18 cellular contexts compared by ENCODE assay signal in the genomic region with DNA sequence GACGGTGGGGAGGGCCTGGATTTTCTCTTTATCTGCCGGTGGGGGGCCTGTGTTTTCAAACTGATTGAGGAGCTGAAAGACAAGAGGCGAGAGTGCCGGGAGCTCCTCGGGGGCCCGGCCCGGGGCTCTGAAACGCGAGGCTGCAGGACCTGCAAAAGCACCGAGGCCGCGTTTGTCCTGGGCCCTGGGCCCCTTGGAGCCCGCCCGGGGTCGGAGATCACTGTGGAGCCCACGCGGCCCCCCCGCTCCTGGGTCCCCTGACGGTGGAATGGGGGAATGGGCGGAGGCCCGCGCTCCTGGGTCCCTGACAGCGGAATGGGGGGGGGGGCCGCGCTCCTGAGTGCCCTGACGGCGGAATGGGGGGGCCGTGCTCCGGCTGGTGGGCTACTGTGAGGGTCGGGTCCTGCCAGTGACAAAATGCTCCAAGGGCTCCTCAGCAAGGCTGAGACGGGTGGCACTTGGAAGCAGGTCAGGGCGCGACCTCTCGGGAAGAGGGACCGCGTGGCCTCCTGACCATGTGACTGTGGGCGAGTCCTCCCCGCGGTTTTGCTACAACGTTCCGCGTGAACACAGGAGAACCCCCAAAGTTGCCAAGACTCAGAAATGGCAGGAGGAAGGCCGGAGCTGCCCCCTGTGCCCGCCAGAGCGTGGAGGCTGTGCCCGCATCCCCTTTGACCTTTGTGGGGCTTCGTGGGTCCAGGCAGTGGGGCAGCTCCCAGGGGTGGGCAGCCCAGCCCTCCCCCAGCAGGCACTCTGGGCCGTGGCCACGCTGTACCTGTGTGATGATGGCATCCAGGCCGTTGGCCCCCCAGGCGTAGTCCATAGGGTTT. TPM values are rescaled to one million over a fixed set of nuclear protein-coding genes. Genes with fewer than 3 reads are reported as not detected.
DNase-seq lines count a peak whose midpoint lies in the region; ATAC-seq and TF ChIP-seq lines count a peak whose summit lies in the region.
"Had no signal": no experiment of that assay in that cellular context is flagged by ENCODE, and none has a peak within 500 bp of the region (broad histone marks: within the 10 kb centered on the region; RNA-seq: fewer than 3 reads in every experiment).

No MANE protein-coding gene starts in this region.

- intact Hi-C loops in left cardiac atrium (cut with DNase I), result no loop called here
- intact Hi-C loops in left ventricle myocardium inferior (cut with micrococcal nuclease), result no loop called here

- H3K36me3 ChIP-seq in left ventricle myocardium inferior, result peaks cover 83% of the 10 kb centered on the region
- peaks cover 16 to 74% of the 10 kb centered on the region in 2 donors for H3K36me3 ChIP-seq in neuronal stem cell (replicated peaks in 1 of 2; ENCODE audit: control insufficient read depth in 2 of 2, insufficient read depth in 2 of 2, low read length in 2 of 2)

- no CpG with 5 or more reads among the region's 51 CpGs for WGBS in neuronal stem cell (ENCODE audit: extremely low coverage in 2 of 2, insufficient read length in 2 of 2, insufficient replicate concordance in 1 of 2), 2 donors

- no peak overlapping the region for H2BK12ac ChIP-seq in neuronal stem cell (ENCODE audit: low read length)

- no peaks in the 10 kb centered on the region for H3K4me1 ChIP-seq in left ventricle myocardium inferior
- no peaks in the 10 kb centered on the region for H3K4me1 ChIP-seq in neuronal stem cell (ENCODE audit: control insufficient read depth in 2 of 2, insufficient read depth in 1 of 2, low read depth in 1 of 2, low read length in 2 of 2)
- H3K4me1 ChIP-seq: Caco-2 had no signal

- ATAC-seq in left cardiac atrium (no peak), GM19452 (IDR thresholded peaks at IDR 0.05; ENCODE audit: unreplicated experiment) (no peak), HG03139 (IDR thresholded peaks at IDR 0.05; ENCODE audit: unreplicated experiment) (no peak)

- H3K9me3 ChIP-seq in left ventricle myocardium inferior (replicated peaks) (no peaks in the 10 kb centered on the region), neuronal stem cell (replicated peaks in 1 of 2; ENCODE audit: control insufficient read depth in 2 of 2, insufficient read depth in 1 of 2, low read depth in 1 of 2, low read length in 2 of 2) (no peaks in the 10 kb centered on the region)
- H3K9me3 ChIP-seq: Caco-2 had no signal

- no peak overlapping the region for H3K23ac ChIP-seq in neuronal stem cell (ENCODE audit: low read depth, low read length, poor library complexity)

- no peak overlapping the region for H4K91ac ChIP-seq in neuronal stem cell (ENCODE audit: low read depth, low read length, poor library complexity)

- no peak overlapping the region for H3K4ac ChIP-seq in neuronal stem cell (ENCODE audit: low read length)

- no peak overlapping the region for H3K4me2 ChIP-seq in neuronal stem cell (ENCODE audit: insufficient read depth, low read length, poor library complexity, severe bottlenecking)

- peak overlapping the region; percentile 30 for H3K9ac ChIP-seq in neuronal stem cell (ENCODE audit: low read depth, low read length, poor library complexity)
- H3K9ac ChIP-seq: GM23248 had no signal

- DNase-seq in left cardiac atrium (peak; percentile 19), left ventricle myocardium inferior (no peak), chondrocyte (ENCODE audit: low spot score) (peak; percentile 90), neuronal stem cell (ENCODE audit: low spot score) (no peak), NCI-H2029 (lab: John Stamatoyannopoulos, UW) (no peak)
- DNase-seq: Caco-2, DND-41, GDM1, GM23248, H7 had no signal

- no peak overlapping the region for H3K18ac ChIP-seq in neuronal stem cell (ENCODE audit: low read length)

- no peak overlapping the region for H3K27ac Mint-ChIP-seq in chondrocyte (ENCODE audit: unreplicated experiment)
- H3K27ac Mint-ChIP-seq: CD14-positive monocyte had no signal

- H3K36me3 Mint-ChIP-seq in chondrocyte (ENCODE audit: low read depth), result peaks cover 8% of the 10 kb centered on the region

- no peak overlapping the region for H2AK5ac ChIP-seq in neuronal stem cell (ENCODE audit: low read depth, low read length)

- H3K4me3 Mint-ChIP-seq in chondrocyte (ENCODE audit: unreplicated experiment), result no peak overlapping the region
- H3K4me3 Mint-ChIP-seq: CD14-positive monocyte; CD8-positive, alpha-beta memory T cell had no signal

- H3K4me3 ChIP-seq in left ventricle myocardium inferior (no peak overlapping the region), neuronal stem cell (ENCODE audit: low read length in 2 of 2) (no peak overlapping the region)
- H3K4me3 ChIP-seq: GM23248 had no signal

- H2BK120ac ChIP-seq in neuronal stem cell (ENCODE audit: low read depth, low read length), result no peak overlapping the region

- no peak overlapping the region for H3K14ac ChIP-seq in neuronal stem cell (ENCODE audit: low read length)

- peak overlapping the region; percentile 53 for H2BK5ac ChIP-seq in neuronal stem cell (ENCODE audit: low read length)

- H3K4me1 Mint-ChIP-seq in chondrocyte (ENCODE audit: low read depth), result no peaks in the 10 kb centered on the region
- H3K4me1 Mint-ChIP-seq: CD14-positive monocyte had no signal

- no peaks in the 10 kb centered on the region for H3K27me3 Mint-ChIP-seq in chondrocyte (ENCODE audit: low read depth)
- H3K27me3 Mint-ChIP-seq: CD8-positive, alpha-beta memory T cell had no signal

- H3K27me3 ChIP-seq in left ventricle myocardium inferior (ENCODE audit: low read depth) (no peaks in the 10 kb centered on the region), neuronal stem cell (ENCODE audit: control insufficient read depth in 3 of 3, insufficient read depth in 3 of 3, low read depth in 1 of 3, low read length in 3 of 3) (no peaks in the 10 kb centered on the region)

- H3K27ac ChIP-seq in left ventricle myocardium inferior (replicated peaks) (no peak overlapping the region), neuronal stem cell (replicated peaks; ENCODE audit: low read length) (no peak overlapping the region)
- H3K27ac ChIP-seq: 22Rv1, GM23248 had no signal

- no peaks in the 10 kb centered on the region for H3K9me3 Mint-ChIP-seq in chondrocyte (ENCODE audit: low read depth)
- H3K9me3 Mint-ChIP-seq: CD14-positive monocyte; CD8-positive, alpha-beta memory T cell had no signal

- TF ChIP-seq CTCF in left ventricle myocardium inferior (IDR thresholded peaks at IDR 0.05; ENCODE audit: borderline replicate concordance) (no peak), chondrocyte (IDR thresholded peaks at IDR 0.05) (no peak)

- no peak overlapping the region for H2AFZ ChIP-seq in neuronal stem cell (ENCODE audit: low read length)
- H2AFZ ChIP-seq: GM23248 had no signal

- H4K8ac ChIP-seq in neuronal stem cell (ENCODE audit: low read depth, low read length), result no peak overlapping the region

- no peak overlapping the region for H2BK15ac ChIP-seq in neuronal stem cell (ENCODE audit: low read length)

- H3K79me1 ChIP-seq in neuronal stem cell (ENCODE audit: low read depth, low read length), result peaks cover 30% of the 10 kb centered on the region

RNA-seq across cellular contexts. Expression of a gene that starts 9.4 kb away (rescaled TPM):
- total RNA-seq in left cardiac atrium (under 1 TPM in 1 of 2 donors, not detected in 1; 0.44 TPM), left ventricle myocardium inferior (not detected), chondrocyte (not detected in 3 replicates)
- 0.78 TPM for polyA plus RNA-seq in neuronal stem cell (2013, experiment 1 of 2)
- polyA plus RNA-seq in neuronal stem cell (2013, experiment 2 of 2), result 0.66 TPM
- total RNA-seq: H7, HT1080 had no signal
- polyA plus RNA-seq: CD14-positive monocyte; CD8-positive, alpha-beta memory T cell; GM23248 had no signal

RNA-seq across cellular contexts. Expression of a gene that starts 13.9 kb away (rescaled TPM):
- total RNA-seq in left cardiac atrium, result 10 to 100 TPM; 19.2 to 35.9 TPM
- total RNA-seq in left ventricle myocardium inferior, result 25.5 TPM
- 29.3 to 36.3 TPM (median 29.5 TPM) in 3 replicates for total RNA-seq in chondrocyte
- 59.4 TPM for polyA plus RNA-seq in neuronal stem cell (2013, experiment 1 of 2)
- 57.6 TPM for polyA plus RNA-seq in neuronal stem cell (2013, experiment 2 of 2)

RNA-seq across cellular contexts. Expression of a gene that starts 15.8 kb away (rescaled TPM):
- total RNA-seq in left cardiac atrium (10 to 100 TPM; 33.7 to 43.6 TPM), left ventricle myocardium inferior (54.3 TPM), chondrocyte (27.3 to 35.8 TPM (median 35.5 TPM) in 3 replicates)
- polyA plus RNA-seq in neuronal stem cell (2013, experiment 1 of 2), result 50.0 TPM
- polyA plus RNA-seq in neuronal stem cell (2013, experiment 2 of 2), result 45.6 TPM

RNA-seq across cellular contexts. Expression of a gene that starts 27.1 kb away (rescaled TPM):
- total RNA-seq in left cardiac atrium (100 to 1,000 TPM in 1 of 2 donors, 10 to 100 TPM in 1; 33.5 to 118 TPM), left ventricle myocardium inferior (56.1 TPM), chondrocyte (267 to 316 TPM (median 312 TPM) in 3 replicates)
- polyA plus RNA-seq in neuronal stem cell (2013, experiment 1 of 2), result 6.2 TPM
- polyA plus RNA-seq in neuronal stem cell (2013, experiment 2 of 2), result 6.2 TPM

RNA-seq across cellular contexts. Expression of a gene that starts 46.1 kb away (rescaled TPM):
- total RNA-seq in left cardiac atrium, result not detected
- total RNA-seq in left ventricle myocardium inferior, result not detected
- total RNA-seq in chondrocyte, result not detected in 3 replicates
- 0.03 TPM for polyA plus RNA-seq in neuronal stem cell (2013, experiment 1 of 2)
- polyA plus RNA-seq in neuronal stem cell (2013, experiment 2 of 2), result 0.06 TPM
- total RNA-seq: A673; Caco-2; CD8-positive, alpha-beta memory T cell; GM23248; H7; HT1080 had no signal
- polyA plus RNA-seq: BJ; CD8-positive, alpha-beta memory T cell; GM23248 had no signal

Comparison
In these comparisons a context has a peak if more than half of its experiments do, and no peak if none do; other contexts are left out.
1. DNase-seq: peak in left cardiac atrium (single experiment) and chondrocyte (single experiment); none in left ventricle myocardium inferior (single experiment), neuronal stem cell (single experiment) and NCI-H2029 (single experiment).